Comparison of ENCODE assay signal across 10 cellular contexts in genomic region chr9:14311940-14312572, GRCh38. TPM values are rescaled to one million over a fixed set of nuclear protein-coding genes. Genes with fewer than 3 reads are reported as not detected.
DNase-seq lines count a peak whose midpoint lies in the region; ATAC-seq, FAIRE-seq and TF ChIP-seq lines count a peak whose summit lies in the region.
"Had no signal": no experiment of that assay in that cellular context is flagged by ENCODE, and none has a peak within 500 bp of the region (broad histone marks: within the 10 kb centered on the region; RNA-seq: fewer than 3 reads in every experiment).

No MANE protein-coding gene starts in this region.

- no peak for ATAC-seq in SK-N-SH treated with all-trans-retinoic acid at 6 μM for 48 hours
- ATAC-seq in foreskin keratinocyte = no peak

- H3K14ac ChIP-seq in trophoblast cell (ENCODE audit: low read length) = no peak overlapping the region

- H3K27ac ChIP-seq in foreskin keratinocyte = peak overlapping the region; percentile 91
- no peak overlapping the region for H3K27ac ChIP-seq in trophoblast cell (ENCODE audit: low read depth, low read length)

- no peak overlapping the region for H2AK5ac ChIP-seq in trophoblast cell (ENCODE audit: low read length)

- H4K12ac ChIP-seq in trophoblast cell (ENCODE audit: low read depth, low read length) = no peak overlapping the region

- in situ Hi-C loops in Caki2 (cut with HindIII; ENCODE audit: low pct_unique_long_range_greater_than_20kb, low sequenced_read_pairs) = no loop called here

- no peak overlapping the region for H3K4ac ChIP-seq in trophoblast cell (ENCODE audit: low read depth, low read length)

- H3K36me3 ChIP-seq in trophoblast cell (ENCODE audit: control insufficient read depth in 1 of 2, insufficient read depth in 2 of 2, low read length in 2 of 2) = no peaks in the 10 kb centered on the region

- H3K79me1 ChIP-seq in trophoblast cell (ENCODE audit: low read length) = peaks cover 18% of the 10 kb centered on the region

- H3K4me3 ChIP-seq in trophoblast cell (ENCODE audit: low read depth, low read length) = no peak overlapping the region

- peaks cover 25% of the 10 kb centered on the region for H3K4me1 ChIP-seq in foreskin keratinocyte
- peaks cover 0 to 3% of the 10 kb centered on the region in 2 experiments for H3K4me1 ChIP-seq in trophoblast cell (ENCODE audit: control insufficient read depth in 1 of 2, insufficient read depth in 2 of 2, low read length in 2 of 2)

- DNase-seq in Caki2 (ENCODE audit: low read depth) (peak; percentile 45), foreskin keratinocyte (peak in 1 of 2 donors; percentile 56), trophoblast cell (no peak), urothelium cell line (ENCODE audit: low spot score) (no peak), cerebellar nuclear complex (lab: John Stamatoyannopoulos, UW) (no peak)
- no peak for DNase-seq in activated T-cell treated with anti-CD3 and anti-CD28 coated beads, Interleukin-2, amount 50 U/mL, for 1 hour
- DNase-seq in activated effector memory CD4-positive, alpha-beta T cell treated with Interleukin-2 at 50 U/mL for 16 hours = no peak
- DNase-seq: activated CD8-positive, alpha-beta memory T cell treated with anti-CD3 and anti-CD28 coated beads, Interleukin-2, amount 50 U/mL, for 48 hours; DMS153 had no signal

- H4K8ac ChIP-seq in trophoblast cell (ENCODE audit: low read depth, low read length) = no peak overlapping the region

- no peak overlapping the region for H4K91ac ChIP-seq in trophoblast cell (ENCODE audit: low read depth, low read length)

- H3K27me3 ChIP-seq in foreskin keratinocyte (no peaks in the 10 kb centered on the region), trophoblast cell (ENCODE audit: insufficient read depth, low read length) (peaks cover 4% of the 10 kb centered on the region)

- H3K9me3 ChIP-seq in trophoblast cell (ENCODE audit: insufficient read depth, low read depth, low read length) = no peaks in the 10 kb centered on the region

- no CpG with 5 or more reads among the region's 6 CpGs for WGBS in trophoblast cell (ENCODE audit: extremely low coverage, insufficient coverage, insufficient read length)

- no peak overlapping the region for H2AFZ ChIP-seq in trophoblast cell (ENCODE audit: insufficient read depth, low read length, poor library complexity)

- no peak for FAIRE-seq in urothelium cell line (lab: Jason Lieb, UNC)

- H3K23ac ChIP-seq in trophoblast cell (ENCODE audit: low read length) = no peak overlapping the region

- no peak overlapping the region for H3K18ac ChIP-seq in trophoblast cell (ENCODE audit: low read length)

- H2BK5ac ChIP-seq in trophoblast cell (ENCODE audit: low read depth, low read length, poor library complexity) = no peak overlapping the region

- H3K79me2 ChIP-seq in trophoblast cell (ENCODE audit: control insufficient read depth, insufficient read depth, low read length, poor library complexity) = peaks cover 6% of the 10 kb centered on the region

- H3K4me2 ChIP-seq in trophoblast cell (ENCODE audit: low read length) = peak overlapping the region; percentile 93

- no peak for TF ChIP-seq CTCF in foreskin keratinocyte (conservative IDR thresholded peaks at IDR 0.05)

- no peak overlapping the region for H2BK12ac ChIP-seq in trophoblast cell (ENCODE audit: low read length)

- no peak overlapping the region for H2BK120ac ChIP-seq in trophoblast cell (ENCODE audit: insufficient read depth, low read length, poor library complexity)

- H3K9ac ChIP-seq in trophoblast cell (ENCODE audit: low read length) = no peak overlapping the region

TF ChIP-seq in SK-N-SH treated with all-trans-retinoic acid at 6 μM for 48 hours, 23 proteins besides CTCF, POLR2A, EP300 and RAD21:
- TF ChIP-seq GLIS3 (CRISPR knock-in tag; IDR thresholded peaks at IDR 0.05) (no peak), SNAI2 (CRISPR knock-in tag; IDR thresholded peaks at IDR 0.05) (no peak), ZFP30 (CRISPR knock-in tag; IDR thresholded peaks at IDR 0.05) (no peak), ISL1 (CRISPR knock-in tag; IDR thresholded peaks at IDR 0.05) (0 out of 2 replicates have a peak, but pooled peaks have one; percentile 14), TSHZ2 (CRISPR knock-in tag; IDR thresholded peaks at IDR 0.05) (0 out of 2 replicates have a peak, but pooled peaks have one; percentile 43), CREB5 (CRISPR knock-in tag; IDR thresholded peaks at IDR 0.05; ENCODE audit: low read depth) (no peak)

RNA-seq across cellular contexts. Expression of gene NFIB, which starts 1.9 kb away (rescaled TPM):
- 15.4 and 16.4 TPM in 2 replicates for total RNA-seq in Caki2 (2014; rRNA removed; shearing (Covaris generic); ENCODE audit: low replicate concordance)
- total RNA-seq in foreskin keratinocyte = 24.3 and 26.5 TPM in 2 replicates
- 5.3 and 6.5 TPM in 2 replicates for polyA plus RNA-seq in foreskin keratinocyte
- polyA plus RNA-seq in trophoblast cell (2013) = 0.96 and 1.2 TPM in 2 replicates
